In genomic region chrX:43702079-43702524, GRCh38 we compare ENCODE assay signal across 18 cellular contexts. TPM values are rescaled to one million over a fixed set of nuclear protein-coding genes. Genes with fewer than 3 reads are reported as not detected.
A peak's percentile ranks its signal among the peaks of the same experiment; 100 is the strongest.
DNase-seq lines count a peak whose midpoint lies in the region; ATAC-seq and TF ChIP-seq lines count a peak whose summit lies in the region.
"Had no signal": no experiment of that assay in that cellular context is flagged by ENCODE, and none has a peak within 500 bp of the region (broad histone marks: within the 10 kb centered on the region; RNA-seq: fewer than 3 reads in every experiment).

No MANE protein-coding gene starts in this region.

- POLR2A ChIA-PET in PC-9 (lab: Charles Lee; ENCODE audit: unreplicated experiment), result no interaction called here

- H4K20me1 ChIP-seq in PC-9 (ENCODE audit: insufficient read depth), result no peaks in the 10 kb centered on the region
- H4K20me1 ChIP-seq: BLaER1 treated with 17β-estradiol and CSF1 and Interleukin-3, amounts not matched to agents 10 nM and 100 nM had no signal

- H3K4me3 ChIP-seq in PC-9 (no peak overlapping the region), endocrine pancreas (ENCODE audit: control insufficient read depth, insufficient read depth, low read length) (peak overlapping the region; percentile 52), tibial artery (no peak overlapping the region)
- no peak overlapping the region for H3K4me3 ChIP-seq in effector memory CD4-positive, alpha-beta T cell (ENCODE audit: insufficient read depth, low read depth, low read length, poor library complexity, severe bottlenecking)
- H3K4me3 ChIP-seq: BLaER1 treated with 17β-estradiol and CSF1 and Interleukin-3, amounts not matched to agents 10 nM and 100 nM; psoas muscle had no signal

- H3K79me2 ChIP-seq in PC-9 (ENCODE audit: low read depth), result no peaks in the 10 kb centered on the region

- H3K4me2 ChIP-seq in PC-9, result no peak overlapping the region
- H3K4me2 ChIP-seq: BLaER1 treated with 17β-estradiol and CSF1 and Interleukin-3, amounts not matched to agents 10 nM and 100 nM had no signal

- DNase-seq in PC-9, result no peak
- DNase-seq in mesothelial cell of epicardium (ENCODE audit: low spot score in 2 of 2, unreplicated experiment in 2 of 2), result no peak
- no peak for DNase-seq in tibial artery
- no peak for DNase-seq in effector memory CD4-positive, alpha-beta T cell
- no peak for DNase-seq in GOT3 (lab: John Stamatoyannopoulos, UW)
- DNase-seq: activated CD4-positive, alpha-beta T cell treated with anti-CD3 and anti-CD28 coated beads for 4 hours; activated CD8-positive, alpha-beta memory T cell treated with anti-CD3 and anti-CD28 coated beads, Interleukin-2, amount 50 U/mL, for 48 hours; aorta; DMS79; HCEC 1CT; naive B cell; NCI-H146; NCI-H446 treated with DMSO at 0.1 percent for 48 hours; psoas muscle; T1000 had no signal

- H3K27ac Mint-ChIP-seq in mesothelial cell of epicardium, result peak overlapping the region; percentile 74
- H3K27ac Mint-ChIP-seq: naive B cell had no signal

- H3K27me3 Mint-ChIP-seq in mesothelial cell of epicardium (ENCODE audit: low read depth), result no peaks in the 10 kb centered on the region

- no peak overlapping the region for H3K9ac ChIP-seq in endocrine pancreas (ENCODE audit: control insufficient read depth, insufficient read depth, low read length)
- H3K9ac ChIP-seq: BLaER1 treated with 17β-estradiol and CSF1 and Interleukin-3, amounts not matched to agents 10 nM and 100 nM had no signal

- no peaks in the 10 kb centered on the region for H3K9me3 ChIP-seq in PC-9 (ENCODE audit: insufficient read depth, low read depth)
- H3K9me3 ChIP-seq in endocrine pancreas (ENCODE audit: control insufficient read depth, low read length), result no peaks in the 10 kb centered on the region
- no peaks in the 10 kb centered on the region for H3K9me3 ChIP-seq in tibial artery
- H3K9me3 ChIP-seq in effector memory CD4-positive, alpha-beta T cell (ENCODE audit: control insufficient read depth, low read length), result no peaks in the 10 kb centered on the region
- H3K9me3 ChIP-seq: BLaER1 treated with 17β-estradiol and CSF1 and Interleukin-3, amounts not matched to agents 10 nM and 100 nM; psoas muscle had no signal

- H2AFZ ChIP-seq in PC-9, result no peak overlapping the region

- H3K36me3 Mint-ChIP-seq in mesothelial cell of epicardium, result no peaks in the 10 kb centered on the region
- H3K36me3 Mint-ChIP-seq: naive B cell had no signal

- no peaks in the 10 kb centered on the region for H3K9me2 ChIP-seq in PC-9 (ENCODE audit: insufficient read depth)

- CTCF ChIA-PET in PC-9 (lab: Charles Lee), result no interaction called here

- no peaks in the 10 kb centered on the region for H3K36me3 ChIP-seq in PC-9 (ENCODE audit: low read depth)
- no peaks in the 10 kb centered on the region for H3K36me3 ChIP-seq in endocrine pancreas (ENCODE audit: control insufficient read depth, insufficient read depth, low read length)
- no peaks in the 10 kb centered on the region for H3K36me3 ChIP-seq in tibial artery
- H3K36me3 ChIP-seq in effector memory CD4-positive, alpha-beta T cell (ENCODE audit: control insufficient read depth, insufficient read depth, low read length), result no peaks in the 10 kb centered on the region
- H3K36me3 ChIP-seq: BLaER1 treated with 17β-estradiol and CSF1 and Interleukin-3, amounts not matched to agents 10 nM and 100 nM had no signal

- H3K27ac ChIP-seq in PC-9, result peak overlapping the region; percentile 65
- H3K27ac ChIP-seq in tibial artery, result peak overlapping the region; percentile 63 to 64
- H3K27ac ChIP-seq in effector memory CD4-positive, alpha-beta T cell (ENCODE audit: insufficient read depth, low read length, poor library complexity, severe bottlenecking), result no peak overlapping the region
- H3K27ac ChIP-seq: BLaER1 treated with 17β-estradiol and CSF1 and Interleukin-3, amounts not matched to agents 10 nM and 100 nM; psoas muscle had no signal

- no peaks in the 10 kb centered on the region for H3K27me3 ChIP-seq in PC-9 (ENCODE audit: insufficient read depth, low read depth)
- no peaks in the 10 kb centered on the region for H3K27me3 ChIP-seq in endocrine pancreas (ENCODE audit: control insufficient read depth, insufficient read depth, low read length)
- no peaks in the 10 kb centered on the region for H3K27me3 ChIP-seq in tibial artery
- H3K27me3 ChIP-seq in effector memory CD4-positive, alpha-beta T cell (replicated peaks; ENCODE audit: control insufficient read depth, insufficient read depth, low read length, poor library complexity, severe bottlenecking), result no peaks in the 10 kb centered on the region

- H3K4me1 ChIP-seq in PC-9 (replicated peaks; ENCODE audit: insufficient read depth) (peaks cover 18% of the 10 kb centered on the region), endocrine pancreas (ENCODE audit: control insufficient read depth, insufficient read depth, low read length) (peaks cover 26% of the 10 kb centered on the region), tibial artery (peaks cover 0 to 77% (median 5%) of the 10 kb centered on the region in 4 donors)
- no peaks in the 10 kb centered on the region for H3K4me1 ChIP-seq in effector memory CD4-positive, alpha-beta T cell (ENCODE audit: control insufficient read depth, insufficient read depth, low read length, poor library complexity, severe bottlenecking)
- H3K4me1 ChIP-seq: BLaER1 treated with 17β-estradiol and CSF1 and Interleukin-3, amounts not matched to agents 10 nM and 100 nM; psoas muscle had no signal

- H3K4me3 Mint-ChIP-seq in mesothelial cell of epicardium, result no peak overlapping the region
- H3K4me3 Mint-ChIP-seq: naive B cell had no signal

- peaks cover 17% of the 10 kb centered on the region for H3K9me3 Mint-ChIP-seq in mesothelial cell of epicardium

- H3F3A ChIP-seq in PC-9 (ENCODE audit: insufficient read depth, low read depth), result 0 out of 2 replicates have a peak, but pooled peaks cover 4% of the 10 kb centered on the region

- ATAC-seq in GM19452 (IDR thresholded peaks at IDR 0.05; ENCODE audit: unreplicated experiment), result no peak

- peaks cover 28% of the 10 kb centered on the region for H3K4me1 Mint-ChIP-seq in mesothelial cell of epicardium
- H3K4me1 Mint-ChIP-seq: naive B cell had no signal

- BruUV-seq in PC-9 (replicated peaks; lab: Mats Ljungman, UMichigan), result no TSS peak

- intact Hi-C loops in PC-9 (cut with micrococcal nuclease; ENCODE audit: unreplicated experiment), result no loop called here
- intact Hi-C loops in tibial artery (cut with DNase I; ENCODE audit: low total_unique reads), result loop anchor here (10.0 kb wide), 1 partner anchor 47 kb away; the partner anchor contains the start of gene MAOA

- TF ChIP-seq CTCF in PC-9 (conservative IDR thresholded peaks at IDR 0.05) (no peak), mesothelial cell of epicardium (IDR thresholded peaks at IDR 0.05; ENCODE audit: unreplicated experiment) (no peak), tibial artery (IDR thresholded peaks at IDR 0.05) (no peak)

RNA-seq across cellular contexts. Expression of gene MAOA, which starts 46.0 kb away (rescaled TPM):
- total RNA-seq in PC-9 (2021), result 5.0 and 7.4 TPM in 2 replicates
- 0.51 to 1.1 TPM (median 0.63 TPM) in 3 replicates for total RNA-seq in mesothelial cell of epicardium
